Comparison of ENCODE assay signal across 8 cellular contexts in the genomic region with DNA sequence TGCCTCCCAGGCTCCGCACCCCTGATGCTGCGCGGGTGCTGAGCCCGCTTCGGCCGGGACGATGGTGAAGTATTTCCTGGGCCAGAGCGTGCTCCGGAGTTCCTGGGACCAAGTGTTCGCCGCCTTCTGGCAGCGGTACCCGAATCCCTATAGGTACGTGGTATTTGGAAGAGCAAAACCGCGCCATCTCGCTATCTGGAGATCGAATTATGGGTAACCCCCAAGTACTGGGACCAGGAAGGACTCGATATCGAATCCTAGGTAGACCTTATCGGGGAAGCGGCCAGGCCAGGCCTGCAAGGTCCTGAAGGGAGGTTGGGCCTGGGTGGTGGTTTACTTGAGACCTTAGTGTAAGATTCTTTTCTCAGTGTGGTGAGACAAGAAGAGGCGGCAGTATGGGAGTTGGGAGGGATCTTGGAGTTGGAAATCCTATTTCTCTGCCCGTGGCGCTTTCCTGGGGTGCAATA. TPM values are rescaled to one million over a fixed set of nuclear protein-coding genes. Genes with fewer than 3 reads are reported as not detected.
DNase-seq lines count a peak whose midpoint lies in the region; ATAC-seq and TF ChIP-seq lines count a peak whose summit lies in the region.

No MANE protein-coding gene starts in this region.

- H3K27ac ChIP-seq in C4-2B (peak overlapping the region; percentile 92), ascending aorta (peak overlapping the region; percentile 80 to 88), tibial artery (peak overlapping the region; percentile 81 to 88)

- DNase-seq in ascending aorta (ENCODE audit: low spot score in 2 of 2) (no peak), left kidney (ENCODE audit: low read depth, low spot score) (peak; percentile 12), tibial artery (no peak), RKO (ENCODE audit: low spot score) (no peak), HEK293T (ENCODE audit: extremely low spot score) (no peak), cortex of kidney (lab: John Stamatoyannopoulos, UW) (no peak)

- no peak for TF ChIP-seq CTCF in C4-2B (conservative IDR thresholded peaks at IDR 0.05)
- no peak for TF ChIP-seq CTCF in ascending aorta (IDR thresholded peaks at IDR 0.05)
- TF ChIP-seq CTCF in tibial artery (IDR thresholded peaks at IDR 0.05): no peak

- peaks cover 2 to 27% of the 10 kb centered on the region in 2 donors for H3K36me3 ChIP-seq in ascending aorta
- peaks cover 0 to 31% (median 22%) of the 10 kb centered on the region in 3 donors for H3K36me3 ChIP-seq in tibial artery

- CTCF ChIA-PET in HEK293T (lab: Yijun Ruan, JAX): no interaction called here

- peak; percentile 3 for ATAC-seq in HG02970 (IDR thresholded peaks at IDR 0.05; ENCODE audit: low FRiP score, unreplicated experiment)

- intact Hi-C loops in ascending aorta (cut with DNase I) (loop anchor here (2.0 to 10.0 kb wide), 5 partner anchors 172 to 851 kb away; a partner anchor contains a TSS), tibial artery (cut with DNase I; ENCODE audit: low total_unique reads) (loop anchor here (10.0 kb wide), 1 partner anchor 189 kb away; no protein-coding TSS in a partner anchor)

- POLR2A ChIA-PET in HEK293T (lab: Yijun Ruan, JAX): interaction anchor here (0.6 to 1.7 kb wide), 4 partner anchors 9 to 83 kb away, joined by 3 to 10 read pairs (median 3); a partner anchor contains a TSS

- H3K4me1 ChIP-seq in ascending aorta (peaks cover 3 to 31% of the 10 kb centered on the region in 2 donors), tibial artery (peaks cover 0 to 52% (median 33%) of the 10 kb centered on the region in 4 donors)

- H3K9me3 ChIP-seq in ascending aorta: no peaks in the 10 kb centered on the region
- no peaks in the 10 kb centered on the region for H3K9me3 ChIP-seq in tibial artery

- H3K27me3 ChIP-seq in ascending aorta (no peaks in the 10 kb centered on the region), tibial artery (no peaks in the 10 kb centered on the region)

- H3K4me3 ChIP-seq in ascending aorta (peak overlapping the region; percentile 72 to 90), tibial artery (peak overlapping the region; percentile 81 to 95)

TF ChIP-seq in HEK293T, 16 proteins besides CTCF, POLR2A, EP300 and RAD21:
- TF ChIP-seq FOXM1 (IDR thresholded peaks at IDR 0.05; ENCODE audit: borderline replicate concordance) (no peak), ARNT (IDR thresholded peaks at IDR 0.05) (no peak), SP1 (IDR thresholded peaks at IDR 0.05) (no peak), LEF1 (IDR thresholded peaks at IDR 0.05; ENCODE audit: borderline replicate concordance) (no peak), CTBP1 (IDR thresholded peaks at IDR 0.05; ENCODE audit: borderline replicate concordance) (no peak), TARDBP (IDR thresholded peaks at IDR 0.05) (no peak), HDGF (IDR thresholded peaks at IDR 0.05; ENCODE audit: borderline replicate concordance) (no peak), NFRKB (IDR thresholded peaks at IDR 0.05) (no peak), FOXK2 (IDR thresholded peaks at IDR 0.05) (no peak), ELF4 (IDR thresholded peaks at IDR 0.05) (no peak), L3MBTL2 (conservative IDR thresholded peaks at IDR 0.05) (no peak), ZNF384 (IDR thresholded peaks at IDR 0.05) (no peak)

RNA-seq across cellular contexts. Expression of a gene that starts 0.4 kb away (rescaled TPM):
- total RNA-seq in ascending aorta: 376 TPM

RNA-seq across cellular contexts. Expression of a gene that starts 0.4 kb away (rescaled TPM):
- 68.8 TPM for total RNA-seq in ascending aorta

RNA-seq across cellular contexts. Expression of a gene that starts 7.7 kb away (rescaled TPM):
- 13.5 TPM for total RNA-seq in ascending aorta

RNA-seq across cellular contexts. Expression of a gene that starts 47.5 kb away (rescaled TPM):
- 229 TPM for total RNA-seq in ascending aorta

RNA-seq across cellular contexts. Expression of a gene that starts 53.8 kb away (rescaled TPM):
- total RNA-seq in ascending aorta: 4.5 TPM
